Comparison of ENCODE assay signal across 21 cellular contexts in genomic region chr16:6032438-6032837, GRCh38.
DNase-seq lines count a peak whose midpoint lies in the region; FAIRE-seq and TF ChIP-seq lines count a peak whose summit lies in the region.
"Had no signal": no experiment of that assay in that cellular context is flagged by ENCODE, and none has a peak within 500 bp of the region (broad histone marks: within the 10 kb centered on the region; RNA-seq: fewer than 3 reads in every experiment).

No MANE protein-coding gene starts in this region.

- TF ChIP-seq CTCF in choroid plexus epithelial cell (conservative IDR thresholded peaks at IDR 0.05; ENCODE audit: low read depth, low read length), result no peak

- DNase-seq in DMS79 treated with DMSO at 0.1 percent for 48 hours (lab: John Stamatoyannopoulos, UW) (peak; percentile 20), DMS79 (lab: John Stamatoyannopoulos, UW) (no peak), NCI-H2227 treated with DMSO at 0.1 percent for 48 hours (lab: John Stamatoyannopoulos, UW) (peak; percentile 31), choroid plexus epithelial cell (ENCODE audit: low read depth) (peak; percentile 1), pons (ENCODE audit: low spot score) (peak; percentile 54), frontal cortex (ENCODE audit: low spot score in 2 of 2) (no peak), NCI-H1105 treated with DMSO at 0.1 percent for 48 hours (lab: John Stamatoyannopoulos, UW) (no peak)
- DNase-seq in stimulated activated naive CD4-positive, alpha-beta T cell treated with Interleukin-2 at 50 U/mL for 16 hours (lab: John Stamatoyannopoulos, UW), result no peak
- DNase-seq: BE2C; Calu3; CD4-positive, alpha-beta memory T cell; GDM1; GM23248; MG63; NCI-H1930; NCI-H510A; NCI-H774; Right ventricle myocardium superior had no signal

- no peak for FAIRE-seq in frontal cortex (lab: Jason Lieb, UNC)
- FAIRE-seq: GM12891, GM18507 had no signal

- no peak overlapping the region for H3K4me3 ChIP-seq in choroid plexus epithelial cell (ENCODE audit: low read depth, low read length)
- H3K4me3 ChIP-seq: GM23248, MG63, SK-N-MC had no signal

Comparison
In these comparisons a context has a peak if more than half of its experiments do, and no peak if none do; other contexts are left out.
1. DNase-seq: peak in DMS79 treated with DMSO at 0.1 percent for 48 hours (single experiment), NCI-H2227 treated with DMSO at 0.1 percent for 48 hours (single experiment), choroid plexus epithelial cell (single experiment) and pons (single experiment); none in DMS79 (single experiment), frontal cortex (0 of 2), stimulated activated naive CD4-positive, alpha-beta T cell treated with Interleukin-2 at 50 U/mL for 16 hours (single experiment) and NCI-H1105 treated with DMSO at 0.1 percent for 48 hours (single experiment).